Comparison of ENCODE assay signal across 9 cellular contexts in the genomic region with DNA sequence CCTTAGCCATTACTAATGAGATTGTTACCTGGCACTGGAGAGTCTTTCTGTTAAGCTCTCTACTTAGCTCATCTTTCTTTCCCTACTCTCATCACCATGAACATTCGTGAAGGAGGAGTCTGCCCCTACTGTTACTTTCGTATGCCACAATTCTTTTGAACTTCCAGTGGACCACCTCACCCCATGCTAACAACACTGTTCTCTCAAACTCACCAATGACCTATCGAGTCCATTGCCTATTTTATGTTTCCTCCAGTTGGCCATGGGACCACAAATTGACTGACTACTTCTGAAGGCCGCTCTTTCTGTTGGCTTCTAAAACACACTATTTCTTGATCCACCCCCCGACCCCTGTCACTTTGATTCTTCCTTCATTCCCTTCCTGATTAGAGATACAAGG.
"Had no signal": no experiment of that assay in that cellular context is flagged by ENCODE, and none has a peak within 500 bp of the region (broad histone marks: within the 10 kb centered on the region; RNA-seq: fewer than 3 reads in every experiment).

No MANE protein-coding gene starts in this region.

- H3K36me3 ChIP-seq: HAP-1 had no signal

- H3K4me1 ChIP-seq: HAP-1 had no signal

- DNase-seq: GM23248, GOT3, H7, HFFc6, KBM-7 had no signal

- H2AFZ ChIP-seq: GM23248 had no signal

- H3K4me3 ChIP-seq: GM23248, HAP-1 had no signal

- H3K27ac Mint-ChIP-seq: HFFc6, IgD-negative memory B cell had no signal

- ATAC-seq: HCT116 had no signal

- H3K4me3 Mint-ChIP-seq: HFFc6, IgD-negative memory B cell had no signal

- H3K9me3 Mint-ChIP-seq: HFFc6, IgD-negative memory B cell had no signal

- H3K27ac ChIP-seq: GM23248, HL-60 had no signal

- H3K4me1 Mint-ChIP-seq: IgD-negative memory B cell had no signal

- H3K36me3 Mint-ChIP-seq: IgD-negative memory B cell had no signal

- H3K9ac ChIP-seq: GM23248 had no signal
